ENCODE assay signal across 18 cellular contexts in genomic region chr5:8615142-8615858, GRCh38.
"Had no signal": no experiment of that assay in that cellular context is flagged by ENCODE, and none has a peak within 500 bp of the region (broad histone marks: within the 10 kb centered on the region; RNA-seq: fewer than 3 reads in every experiment).

No MANE protein-coding gene starts in this region.

- H3K27ac Mint-ChIP-seq: activated naive CD8-positive, alpha-beta T cell treated with anti-CD3 and anti-CD28 coated beads, Interleukin-2, amount 50 U/mL, for 24 hours; activated T-helper 1 cell treated with anti-CD3 and anti-CD28 coated beads, Interleukin-12 subunit alpha, Interleukin-12 subunit beta, Interleukin-2, Interleukin-4 antibody, amounts not matched to agents 30 ng/mL and 10 ng/mL and 1 ng/mL, durations not matched to agents 14 hours and 24 hours and 36 hours; naive B cell; stimulated activated effector memory CD8-positive, alpha-beta T cell treated with anti-CD3 and anti-CD28 coated beads, Interleukin-12 subunit alpha, Interleukin-12 subunit beta, amount 100 ng/mL, for 72 hours had no signal

- DNase-seq: activated CD4-positive, alpha-beta T cell treated with anti-CD3 and anti-CD28 coated beads for 48 hours; activated naive CD4-positive, alpha-beta T cell; activated naive CD8-positive, alpha-beta T cell treated with anti-CD3 and anti-CD28 coated beads, Interleukin-2, amount 50 U/mL, for 24 hours; central memory CD4-positive, alpha-beta T cell; effector memory CD4-positive, alpha-beta T cell; hippocampal formation; kidney glomerular epithelial cell; naive B cell; right cardiac atrium; tibial artery; WERI-Rb-1 had no signal

- ATAC-seq: activated naive CD8-positive, alpha-beta T cell treated with anti-CD3 and anti-CD28 coated beads, Interleukin-2, amount 50 U/mL, for 24 hours; right cardiac atrium; stimulated activated effector memory CD8-positive, alpha-beta T cell treated with anti-CD3 and anti-CD28 coated beads, Interleukin-12 subunit alpha, Interleukin-12 subunit beta, amount 100 ng/mL, for 72 hours had no signal

- H3K9me3 ChIP-seq: tibial artery had no signal

- H2AFZ ChIP-seq: parathyroid adenoma had no signal

- H3K9ac ChIP-seq: parathyroid adenoma had no signal

- H3K27ac ChIP-seq: coronary artery, epithelial cell of prostate, parathyroid adenoma, tibial artery, WERI-Rb-1 had no signal

- H3K36me3 Mint-ChIP-seq: naive B cell; stimulated activated effector memory CD8-positive, alpha-beta T cell treated with anti-CD3 and anti-CD28 coated beads, Interleukin-12 subunit alpha, Interleukin-12 subunit beta, amount 100 ng/mL, for 72 hours had no signal

- H3K4me2 ChIP-seq: smooth muscle cell had no signal

- H3K79me2 ChIP-seq: parathyroid adenoma had no signal

- H3K27me3 ChIP-seq: tibial artery had no signal

- H3K27me3 Mint-ChIP-seq: naive B cell had no signal

- H3K4me3 Mint-ChIP-seq: activated naive CD8-positive, alpha-beta T cell treated with anti-CD3 and anti-CD28 coated beads, Interleukin-2, amount 50 U/mL, for 24 hours; activated T-helper 1 cell treated with anti-CD3 and anti-CD28 coated beads, Interleukin-12 subunit alpha, Interleukin-12 subunit beta, Interleukin-2, Interleukin-4 antibody, amounts not matched to agents 30 ng/mL and 10 ng/mL and 1 ng/mL, durations not matched to agents 14 hours and 24 hours and 36 hours; naive B cell; stimulated activated effector memory CD8-positive, alpha-beta T cell treated with anti-CD3 and anti-CD28 coated beads, Interleukin-12 subunit alpha, Interleukin-12 subunit beta, amount 100 ng/mL, for 72 hours had no signal

- H3K36me3 ChIP-seq: tibial artery, WERI-Rb-1 had no signal

- H3K4me1 ChIP-seq: parathyroid adenoma, tibial artery had no signal

- H3K4me3 ChIP-seq: coronary artery, lung, smooth muscle cell, tibial artery had no signal

- H3K4me1 Mint-ChIP-seq: activated naive CD8-positive, alpha-beta T cell treated with anti-CD3 and anti-CD28 coated beads, Interleukin-2, amount 50 U/mL, for 24 hours; naive B cell; stimulated activated effector memory CD8-positive, alpha-beta T cell treated with anti-CD3 and anti-CD28 coated beads, Interleukin-12 subunit alpha, Interleukin-12 subunit beta, amount 100 ng/mL, for 72 hours had no signal
